ENCODE assay signal across 8 cellular contexts in the genomic region with DNA sequence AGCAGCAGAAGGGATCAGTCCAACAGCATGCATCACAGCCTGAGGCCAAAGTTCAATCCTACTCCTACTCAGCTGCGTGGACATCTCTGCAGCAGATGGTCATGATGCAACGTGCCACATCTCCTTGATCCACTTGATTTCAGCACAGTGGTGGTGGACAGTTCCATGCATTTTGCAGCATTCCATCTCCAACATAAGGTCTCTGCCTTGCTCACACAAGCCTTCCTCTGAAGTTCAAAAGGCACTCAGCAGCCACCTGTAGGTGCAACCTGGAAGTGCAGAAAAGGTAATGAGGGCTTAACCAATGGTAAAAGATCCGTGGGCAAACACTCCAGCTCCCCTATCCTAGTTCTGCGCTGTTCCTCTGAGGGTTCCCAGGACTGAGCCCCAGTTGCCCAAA. TPM values are rescaled to one million over a fixed set of nuclear protein-coding genes. Genes with fewer than 3 reads are reported as not detected.
DNase-seq lines count a peak whose midpoint lies in the region; ATAC-seq, FAIRE-seq and TF ChIP-seq lines count a peak whose summit lies in the region.

No MANE protein-coding gene starts in this region.

- TF ChIP-seq CTCF in kidney (IDR thresholded peaks at IDR 0.05; ENCODE audit: borderline replicate concordance, extremely low read depth, insufficient read depth), result peak; percentile 8

- no peaks in the 10 kb centered on the region for H3K4me1 ChIP-seq in kidney (ENCODE audit: control insufficient read depth in 1 of 2, insufficient read depth in 1 of 2, low read depth in 1 of 2, low read length in 2 of 2)

- in situ Hi-C loops in Caki2 (cut with HindIII; ENCODE audit: low pct_unique_long_range_greater_than_20kb, low sequenced_read_pairs), result no loop called here

- no peaks in the 10 kb centered on the region for H3K36me3 ChIP-seq in kidney (ENCODE audit: control insufficient read depth in 1 of 2, insufficient read depth in 2 of 2, low read length in 2 of 2)

- H3K9ac ChIP-seq in kidney (ENCODE audit: low read length in 2 of 2), result no peak overlapping the region

- H3K4me3 ChIP-seq in kidney (ENCODE audit: low read length in 2 of 2), result no peak overlapping the region

- peak; percentile 20 for DNase-seq in Caki2 (ENCODE audit: low read depth)
- peak; percentile 40 for DNase-seq in HT1080 (ENCODE audit: low read depth)
- peak; percentile 74 for DNase-seq in amniotic epithelial cell (ENCODE audit: low read depth)
- no peak for DNase-seq in kidney
- DNase-seq in NCI-H1092 (lab: John Stamatoyannopoulos, UW), result no peak
- DNase-seq in SHP77 (lab: John Stamatoyannopoulos, UW), result no peak

- no peak for FAIRE-seq in kidney (lab: Jason Lieb, UNC)

- intact Hi-C loops in kidney (cut with DNase I), result no loop called here

- H3K9me3 ChIP-seq in kidney (ENCODE audit: control insufficient read depth in 1 of 2, low read length in 2 of 2), result no peaks in the 10 kb centered on the region

- no peak overlapping the region for H3K27ac ChIP-seq in kidney (ENCODE audit: low read depth in 2 of 2, low read length in 2 of 2)

- no peak for ATAC-seq in GM21786 (IDR thresholded peaks at IDR 0.05; ENCODE audit: unreplicated experiment)
- ATAC-seq in HG03095 (IDR thresholded peaks at IDR 0.05; ENCODE audit: unreplicated experiment), result no peak

RNA-seq across cellular contexts. Expression of a gene that starts 57.5 kb away (rescaled TPM):
- total RNA-seq in Caki2 (2014; rRNA removed; shearing (Covaris generic); ENCODE audit: low replicate concordance), result 124 and 183 TPM in 2 replicates
- total RNA-seq in HT1080 (2014; rRNA removed; shearing (Covaris generic)), result 139 and 148 TPM in 2 replicates
- polyA plus RNA-seq in HT1080 (2015; cell fraction: cytosol; rRNA removed), result 86.6 and 98.7 TPM in 2 replicates
- 35.8 and 36.7 TPM in 2 replicates for polyA plus RNA-seq in HT1080 (2015; cell fraction: nucleus; rRNA removed)
- 53.9 TPM for total RNA-seq in kidney
- polyA plus RNA-seq in kidney (ENCODE audit: insufficient read depth, low read depth, low replicate concordance), result 77.3 TPM

Comparison
In these comparisons a context has a peak if more than half of its experiments do, and no peak if none do; other contexts are left out.
1. DNase-seq: peak in Caki2 (single experiment), HT1080 (single experiment) and amniotic epithelial cell (single experiment); none in kidney (single experiment), NCI-H1092 (single experiment) and SHP77 (0 of 2).